ENCODE assay signal across 33 cellular contexts in genomic region chr18:45663646-45664045, GRCh38. TPM values are rescaled to one million over a fixed set of nuclear protein-coding genes. Genes with fewer than 3 reads are reported as not detected.
"Had no signal": no experiment of that assay in that cellular context is flagged by ENCODE, and none has a peak within 500 bp of the region (broad histone marks: within the 10 kb centered on the region; RNA-seq: fewer than 3 reads in every experiment).

No MANE protein-coding gene starts in this region.

- H3K27ac Mint-ChIP-seq: activated B cell treated with CpG ODN at 0.5 μM for 24 hours; activated CD4-positive, alpha-beta memory T cell treated with anti-CD3 and anti-CD28 coated beads, Interleukin-2, amount 10 ng/mL, durations not matched to agents 7 days and 5 days; activated CD8-positive, alpha-beta memory T cell treated with anti-CD3 and anti-CD28 coated beads, Interleukin-2, amount 10 ng/mL, durations not matched to agents 7 days and 5 days; activated CD8-positive, alpha-beta T cell treated with anti-CD3 and anti-CD28 coated beads, Interleukin-2, amount 10 ng/mL, durations not matched to agents 7 days and 5 days; activated naive CD4-positive, alpha-beta T cell treated with anti-CD3 and anti-CD28 coated beads for 36 hours; activated naive CD4-positive, alpha-beta T cell treated with anti-CD3 and anti-CD28 coated beads, Interleukin-2, amount 50 U/mL, for 72 hours; activated naive CD8-positive, alpha-beta T cell treated with anti-CD3 and anti-CD28 coated beads for 36 hours; activated T-cell treated with anti-CD3 and anti-CD28 coated beads, Interleukin-2, amount 50 U/mL, for 24 hours; T-helper 1 cell treated with Interleukin-12 subunit alpha and Interleukin-12 subunit beta and Interleukin-4 antibody, amounts not matched to agents 30 μg/mL and 1 μg/mL, for 36 hours; T-helper 2 cell treated with Interferon-gamma antibody and Interleukin-4, amounts not matched to agents 5 μg/mL and 100 μg/mL, for 36 hours had no signal

- H3K27me3 ChIP-seq: adrenal gland, body of pancreas, brain microvascular endothelial cell, breast epithelium had no signal

- H3K4me3 Mint-ChIP-seq: activated B cell treated with CpG ODN at 0.5 μM for 24 hours; activated CD4-positive, alpha-beta memory T cell treated with anti-CD3 and anti-CD28 coated beads, Interleukin-2, amount 10 ng/mL, durations not matched to agents 7 days and 5 days; activated CD4-positive, alpha-beta T cell treated with anti-CD3 and anti-CD28 coated beads, Interleukin-2, amount 10 ng/mL, durations not matched to agents 7 days and 5 days; activated CD8-positive, alpha-beta memory T cell treated with anti-CD3 and anti-CD28 coated beads, Interleukin-2, amount 10 ng/mL, durations not matched to agents 7 days and 5 days; activated CD8-positive, alpha-beta T cell treated with anti-CD3 and anti-CD28 coated beads, Interleukin-2, amount 10 ng/mL, durations not matched to agents 7 days and 5 days; activated naive CD4-positive, alpha-beta T cell treated with anti-CD3 and anti-CD28 coated beads for 36 hours; activated naive CD8-positive, alpha-beta T cell treated with anti-CD3 and anti-CD28 coated beads for 36 hours; activated T-cell treated with anti-CD3 and anti-CD28 coated beads, Interleukin-2, amount 50 U/mL, for 24 hours; T-helper 1 cell treated with Interleukin-12 subunit alpha and Interleukin-12 subunit beta and Interleukin-4 antibody, amounts not matched to agents 30 μg/mL and 1 μg/mL, for 36 hours; T-helper 2 cell treated with Interferon-gamma antibody and Interleukin-4, amounts not matched to agents 5 μg/mL and 100 μg/mL, for 36 hours had no signal

- H3K9me3 ChIP-seq: adrenal gland, body of pancreas, breast epithelium had no signal

- H3K36me3 ChIP-seq: adrenal gland, brain microvascular endothelial cell, breast epithelium had no signal

- DNase-seq: activated B cell treated with CpG ODN at 0.5 μM for 24 hours; activated CD4-positive, alpha-beta memory T cell treated with anti-CD3 and anti-CD28 coated beads, Interleukin-2, amount 10 ng/mL, durations not matched to agents 7 days and 5 days; activated CD4-positive, alpha-beta T cell treated with anti-CD3 and anti-CD28 coated beads for 48 hours; activated CD4-positive, alpha-beta T cell treated with anti-CD3 and anti-CD28 coated beads, Interleukin-2, amount 10 ng/mL, durations not matched to agents 7 days and 5 days; activated CD4-positive, alpha-beta T cell treated with anti-CD3 and anti-CD28 coated beads, Interleukin-2, amount 50 U/mL, for 48 hours; activated CD4-positive, CD25-positive, alpha-beta regulatory T cell treated with anti-CD3 and anti-CD28 coated beads, Interleukin-2, amount 50 U/mL, for 72 hours; activated CD8-positive, alpha-beta memory T cell treated with anti-CD3 and anti-CD28 coated beads for 24 hours; activated CD8-positive, alpha-beta memory T cell treated with anti-CD3 and anti-CD28 coated beads, Interleukin-2, amount 50 U/mL, for 48 hours; activated CD8-positive, alpha-beta T cell treated with anti-CD3 and anti-CD28 coated beads, Interleukin-2, amount 10 ng/mL, durations not matched to agents 7 days and 5 days; activated effector memory CD4-positive, alpha-beta T cell treated with anti-CD3 and anti-CD28 coated beads, Interleukin-2, amount 50 U/mL, for 16 hours; activated gamma-delta T cell treated with Interleukin-2 at 50 U/mL for 16 hours; activated naive CD4-positive, alpha-beta T cell; activated naive CD4-positive, alpha-beta T cell treated with anti-CD3 and anti-CD28 coated beads for 36 hours; activated naive CD4-positive, alpha-beta T cell treated with anti-CD3 and anti-CD28 coated beads, Interleukin-2, amount 50 U/mL, for 16 hours; activated naive CD8-positive, alpha-beta T cell treated with anti-CD3 and anti-CD28 coated beads for 36 hours; activated T-cell treated with anti-CD3 and anti-CD28 coated beads, Interleukin-2, amount 50 U/mL, for 24 hours; activated T-cell treated with anti-CD3 and anti-CD28 coated beads, Interleukin-2, amount 50 U/mL, for 48 hours; adrenal gland; amniotic stem cell; aorta; body of pancreas; brain microvascular endothelial cell; central memory CD4-positive, alpha-beta T cell; T-helper 1 cell; T-helper 2 cell; T-helper 9 cell had no signal

- H3K9me3 Mint-ChIP-seq: activated B cell treated with CpG ODN at 0.5 μM for 24 hours; activated CD4-positive, alpha-beta memory T cell treated with anti-CD3 and anti-CD28 coated beads, Interleukin-2, amount 10 ng/mL, durations not matched to agents 7 days and 5 days; activated CD4-positive, alpha-beta T cell treated with anti-CD3 and anti-CD28 coated beads, Interleukin-2, amount 10 ng/mL, durations not matched to agents 7 days and 5 days; activated naive CD4-positive, alpha-beta T cell treated with anti-CD3 and anti-CD28 coated beads for 36 hours; activated naive CD4-positive, alpha-beta T cell treated with anti-CD3 and anti-CD28 coated beads, Interleukin-2, amount 50 U/mL, for 72 hours; activated naive CD8-positive, alpha-beta T cell treated with anti-CD3 and anti-CD28 coated beads for 36 hours; activated T-cell treated with anti-CD3 and anti-CD28 coated beads, Interleukin-2, amount 50 U/mL, for 24 hours; T-helper 1 cell treated with Interleukin-12 subunit alpha and Interleukin-12 subunit beta and Interleukin-4 antibody, amounts not matched to agents 30 μg/mL and 1 μg/mL, for 36 hours; T-helper 2 cell treated with Interferon-gamma antibody and Interleukin-4, amounts not matched to agents 5 μg/mL and 100 μg/mL, for 36 hours had no signal

- H3K4me1 ChIP-seq: breast epithelium had no signal

- H3K27ac ChIP-seq: adrenal gland, body of pancreas, brain microvascular endothelial cell, breast epithelium, VCaP had no signal

- H3K27me3 Mint-ChIP-seq: activated B cell treated with CpG ODN at 0.5 μM for 24 hours; activated CD8-positive, alpha-beta memory T cell treated with anti-CD3 and anti-CD28 coated beads, Interleukin-2, amount 10 ng/mL, durations not matched to agents 7 days and 5 days; activated naive CD8-positive, alpha-beta T cell treated with anti-CD3 and anti-CD28 coated beads for 36 hours; activated T-cell treated with anti-CD3 and anti-CD28 coated beads, Interleukin-2, amount 50 U/mL, for 24 hours had no signal

- H3K36me3 Mint-ChIP-seq: activated CD8-positive, alpha-beta memory T cell treated with anti-CD3 and anti-CD28 coated beads, Interleukin-2, amount 10 ng/mL, durations not matched to agents 7 days and 5 days; activated naive CD4-positive, alpha-beta T cell treated with anti-CD3 and anti-CD28 coated beads, Interleukin-2, amount 50 U/mL, for 72 hours; activated naive CD8-positive, alpha-beta T cell treated with anti-CD3 and anti-CD28 coated beads for 36 hours had no signal

- H3K4me3 ChIP-seq: adrenal gland, body of pancreas, breast epithelium had no signal

- ATAC-seq: activated CD8-positive, alpha-beta memory T cell treated with anti-CD3 and anti-CD28 coated beads, Interleukin-2, amount 10 ng/mL, durations not matched to agents 7 days and 5 days; activated CD8-positive, alpha-beta T cell treated with anti-CD3 and anti-CD28 coated beads, Interleukin-2, amount 10 ng/mL, durations not matched to agents 7 days and 5 days; activated naive CD4-positive, alpha-beta T cell treated with anti-CD3 and anti-CD28 coated beads, Interleukin-2, amount 50 U/mL, for 72 hours; body of pancreas had no signal

RNA-seq across cellular contexts. Expression of gene SLC14A2, which starts 48.4 kb away (rescaled TPM):
- total RNA-seq: activated B cell treated with CpG ODN at 0.5 μM for 24 hours; activated naive CD4-positive, alpha-beta T cell treated with anti-CD3 and anti-CD28 coated beads for 36 hours; activated naive CD4-positive, alpha-beta T cell treated with anti-CD3 and anti-CD28 coated beads, Interleukin-2, amount 50 U/mL, for 72 hours; astrocyte; body of pancreas had no signal
